ENCODE assay signal across 1 cellular context in genomic region chr18:79985172-79985571, GRCh38.
A peak's percentile ranks its signal among the peaks of the same experiment; 100 is the strongest.
TF ChIP-seq lines count a peak whose summit lies in the region.

No MANE protein-coding gene starts in this region.

TF ChIP-seq in HepG2, 621 proteins besides CTCF, POLR2A, EP300 and RAD21 (continued from another document and continues in another):
- TF ChIP-seq HNF1B (CRISPR knock-in tag; IDR thresholded peaks at IDR 0.05) (0 out of 2 replicates have a peak, but pooled peaks have one; percentile 26), ZBTB21 (CRISPR knock-in tag; IDR thresholded peaks at IDR 0.05) (no peak), HES4 (CRISPR knock-in tag; IDR thresholded peaks at IDR 0.05; ENCODE audit: borderline replicate concordance) (no peak), ZNF616 (CRISPR knock-in tag; IDR thresholded peaks at IDR 0.05; ENCODE audit: low read depth) (no peak), GMEB2 (CRISPR knock-in tag; IDR thresholded peaks at IDR 0.05; ENCODE audit: low read depth) (0 out of 2 replicates have a peak, but pooled peaks have one; percentile 23), TFE3 (CRISPR knock-in tag; IDR thresholded peaks at IDR 0.05) (no peak; the same call in 1 of the 2 replicates), ZNF430 (CRISPR knock-in tag; IDR thresholded peaks at IDR 0.05) (0 out of 2 replicates have a peak, but pooled peaks have one; percentile 28), ZNF660 (CRISPR knock-in tag; IDR thresholded peaks at IDR 0.05; ENCODE audit: borderline replicate concordance, low read depth) (no peak), THAP11 (CRISPR knock-in tag; IDR thresholded peaks at IDR 0.05) (0 out of 2 replicates have a peak, but pooled peaks have one; percentile 22), TOE1 (CRISPR knock-in tag; IDR thresholded peaks at IDR 0.05) (no peak), ATF2 (CRISPR knock-in tag; IDR thresholded peaks at IDR 0.05) (peak; percentile 34; the same call in 1 of the 2 replicates), ZNF761 (CRISPR knock-in tag; conservative IDR thresholded peaks at IDR 0.05) (no peak), KMT2B (CRISPR knock-in tag; IDR thresholded peaks at IDR 0.05) (0 out of 2 replicates have a peak, but pooled peaks have one; percentile 32), BCL6 (CRISPR knock-in tag; IDR thresholded peaks at IDR 0.05) (peak; percentile 42; the same call in 1 of the 2 replicates), DPF2 (CRISPR knock-in tag; IDR thresholded peaks at IDR 0.05; ENCODE audit: borderline replicate concordance, low read depth) (0 out of 2 replicates have a peak, but pooled peaks have one; percentile 51), MAZ (IDR thresholded peaks at IDR 0.05; ENCODE audit: borderline replicate concordance, low read depth, low read length) (no peak), MAZ (CRISPR knock-in tag; IDR thresholded peaks at IDR 0.05; ENCODE audit: low read depth) (no peak), TEAD3 (CRISPR knock-in tag; optimal IDR thresholded peaks at IDR 0.05; ENCODE audit: borderline replicate concordance) (peak; percentile 81), NONO (IDR thresholded peaks at IDR 0.05) (no peak), NONO (CRISPR knock-in tag; conservative IDR thresholded peaks at IDR 0.05) (peak; percentile 44; the same call in 1 of the 2 replicates), KDM2A (CRISPR knock-in tag; IDR thresholded peaks at IDR 0.05; ENCODE audit: borderline replicate concordance, low read depth) (peak; percentile 30; the same call in 1 of the 2 replicates), MTA1 (CRISPR knock-in tag; IDR thresholded peaks at IDR 0.05; ENCODE audit: borderline replicate concordance) (peak; percentile 27; the same call in 1 of the 2 replicates), MYC (CRISPR knock-in tag; IDR thresholded peaks at IDR 0.05; ENCODE audit: borderline replicate concordance) (peak; percentile 61; the same call in 1 of the 2 replicates), GATAD1 (CRISPR knock-in tag; IDR thresholded peaks at IDR 0.05) (0 out of 2 replicates have a peak, but pooled peaks have one; percentile 18), LCORL (IDR thresholded peaks at IDR 0.05) (no peak), LCORL (CRISPR knock-in tag; IDR thresholded peaks at IDR 0.05) (0 out of 2 replicates have a peak, but pooled peaks have one; percentile 44), ZNF468 (CRISPR knock-in tag; IDR thresholded peaks at IDR 0.05) (no peak), ZNF605 (CRISPR knock-in tag; IDR thresholded peaks at IDR 0.05) (peak; percentile 59; the same call in 1 of the 2 replicates), BHLHE40 (IDR thresholded peaks at IDR 0.05; ENCODE audit: low read length) (peak; percentile 46; the same call in 1 of the 2 replicates), TBX3 (IDR thresholded peaks at IDR 0.05; ENCODE audit: borderline replicate concordance) (peak; percentile 32; the same call in 1 of the 2 replicates), JUN (CRISPR knock-in tag; IDR thresholded peaks at IDR 0.05) (0 out of 2 replicates have a peak, but pooled peaks have one; percentile 24), ARID4A (CRISPR knock-in tag; IDR thresholded peaks at IDR 0.05; ENCODE audit: borderline replicate concordance) (peak; percentile 69; the same call in 1 of the 2 replicates), ZNF766 (CRISPR knock-in tag; IDR thresholded peaks at IDR 0.05; ENCODE audit: borderline replicate concordance) (no peak), GATAD2A (CRISPR knock-in tag; IDR thresholded peaks at IDR 0.05) (peak; percentile 41), KMT2A (CRISPR knock-in tag; IDR thresholded peaks at IDR 0.05) (0 out of 2 replicates have a peak, but pooled peaks have one; percentile 53), ZSCAN12 (CRISPR knock-in tag; IDR thresholded peaks at IDR 0.05) (no peak), MXD4 (CRISPR knock-in tag; IDR thresholded peaks at IDR 0.05) (peak; percentile 51; the same call in 1 of the 2 replicates), FOXO1 (CRISPR knock-in tag; IDR thresholded peaks at IDR 0.05) (0 out of 2 replicates have a peak, but pooled peaks have one; percentile 59), MEF2D (CRISPR knock-in tag; IDR thresholded peaks at IDR 0.05) (0 out of 2 replicates have a peak, but pooled peaks have one; percentile 33), SOX13 (IDR thresholded peaks at IDR 0.05) (no peak), SOX13 (CRISPR knock-in tag; conservative IDR thresholded peaks at IDR 0.05 in 1 of 2, IDR thresholded peaks at IDR 0.05 in 1 of 2) (peak in 1 of 2 experiments; percentile 24; a peak in 1 of 4 replicates), ZBTB40 (IDR thresholded peaks at IDR 0.05) (no peak), ZBTB40 (CRISPR knock-in tag; IDR thresholded peaks at IDR 0.05) (no peak), ZFY (CRISPR knock-in tag; IDR thresholded peaks at IDR 0.05) (peak; percentile 74), HOXA3 (CRISPR knock-in tag; IDR thresholded peaks at IDR 0.05) (peak; percentile 80), NR2F6 (IDR thresholded peaks at IDR 0.05) (no peak), NR2F6 (CRISPR knock-in tag; IDR thresholded peaks at IDR 0.05) (peak; percentile 59; the same call in 1 of the 2 replicates), FIP1L1 (IDR thresholded peaks at IDR 0.05; ENCODE audit: borderline replicate concordance, insufficient read depth, low read depth, low read length) (no peak)
